Comparison of ENCODE assay signal across 8 cellular contexts in genomic region chr12:10722502-10722904, GRCh38. TPM values are rescaled to one million over a fixed set of nuclear protein-coding genes. Genes with fewer than 3 reads are reported as not detected.
DNase-seq lines count a peak whose midpoint lies in the region; ATAC-seq and TF ChIP-seq lines count a peak whose summit lies in the region.

No MANE protein-coding gene starts in this region.

- TF ChIP-seq CTCF in AG10803 (conservative IDR thresholded peaks at IDR 0.05; ENCODE audit: low read length) = peak; percentile 14; the same call in 1 of the 2 replicates
- TF ChIP-seq CTCF in brain (conservative IDR thresholded peaks at IDR 0.05) = no peak

- H3K4me1 Mint-ChIP-seq in T-helper 17 cell (peaks cover 17% of the 10 kb centered on the region), brain (peaks cover 62% of the 10 kb centered on the region)

- H3K27me3 Mint-ChIP-seq in T-helper 17 cell (peaks cover 60% of the 10 kb centered on the region), brain (peaks cover 38% of the 10 kb centered on the region)

- DNase-seq in AG10803 (ENCODE audit: low read depth) (peak; percentile 58), T-helper 17 cell (peak in 1 of 3 donors; percentile 11), iPS-NIHi11 (ENCODE audit: low spot score) (peak; percentile 57)
- DNase-seq in stimulated activated CD4-positive, alpha-beta T cell treated with anti-CD3 and anti-CD28 coated beads, Interleukin-15, amount 100 ng/mL, for 48 hours (ENCODE audit: low read depth in 2 of 2) = peak; percentile 7 to 36

- H3K9me3 Mint-ChIP-seq in brain = peaks cover 0 to 3% (median 0%) of the 10 kb centered on the region in 5 experiments

- H3K9me3 ChIP-seq in T-helper 17 cell (ENCODE audit: control insufficient read depth, low read length, poor library complexity, severe bottlenecking) = no peaks in the 10 kb centered on the region

- H3K27ac Mint-ChIP-seq in T-helper 17 cell = peak overlapping the region; percentile 80
- peak overlapping the region; percentile 74 to 97 (median 97) for H3K27ac Mint-ChIP-seq in brain

- ATAC-seq in GM19025 (IDR thresholded peaks at IDR 0.05; ENCODE audit: low read depth, unreplicated experiment) (peak; percentile 49), HG03175 (IDR thresholded peaks at IDR 0.05; ENCODE audit: unreplicated experiment) (peak; percentile 52), T-helper 17 cell (peak; percentile 57), HG03469 (IDR thresholded peaks at IDR 0.05; ENCODE audit: unreplicated experiment) (no peak)

- H3K4me3 ChIP-seq in AG10803 (ENCODE audit: low read length) = peak overlapping the region; percentile 88

- H3K4me3 Mint-ChIP-seq in T-helper 17 cell (peak overlapping the region; percentile 91), brain (peak overlapping the region; percentile 85 to 97 (median 88))

- H3K36me3 Mint-ChIP-seq in T-helper 17 cell (ENCODE audit: low read depth) (peaks cover 5% of the 10 kb centered on the region), brain (no peaks in the 10 kb centered on the region)

RNA-seq across cellular contexts. Expression of gene YBX3, which starts 0.6 kb away (rescaled TPM):
- total RNA-seq in T-helper 17 cell = 10 to 100 TPM; 52.4 to 60.4 TPM
- polyA plus RNA-seq in brain (ENCODE audit: insufficient read depth, low read depth, low replicate concordance) = 22.8 TPM

RNA-seq across cellular contexts. Expression of gene STYK1, which starts 48.7 kb away (rescaled TPM):
- not detected for total RNA-seq in T-helper 17 cell
- 0.17 TPM for polyA plus RNA-seq in brain (ENCODE audit: insufficient read depth, low read depth, low replicate concordance)
